ENCODE assay signal across 18 cellular contexts in the genomic region with DNA sequence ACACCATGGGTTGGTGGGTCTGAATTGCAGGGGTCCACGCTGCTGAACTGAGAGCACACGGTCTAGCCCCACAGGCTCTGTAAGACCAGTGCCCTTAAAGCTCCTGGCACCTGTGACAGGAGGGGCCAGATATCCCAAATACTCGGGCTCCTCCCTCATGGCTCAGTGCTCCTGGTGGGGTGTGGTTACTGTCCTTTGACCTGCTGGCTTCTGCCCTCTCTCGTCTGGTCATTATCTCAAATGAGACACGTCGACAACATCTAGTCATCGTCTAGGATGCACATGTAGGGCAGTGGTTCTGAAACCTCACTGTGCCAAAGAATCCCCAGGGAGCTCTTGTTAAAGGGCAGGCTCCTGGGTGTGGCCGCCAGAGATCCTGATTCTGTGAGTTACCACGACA.
DNase-seq lines count a peak whose midpoint lies in the region; TF ChIP-seq lines count a peak whose summit lies in the region.
"Had no signal": no experiment of that assay in that cellular context is flagged by ENCODE, and none has a peak within 500 bp of the region (broad histone marks: within the 10 kb centered on the region; RNA-seq: fewer than 3 reads in every experiment).

No MANE protein-coding gene starts in this region.

- H3K14ac ChIP-seq in H9 (ENCODE audit: insufficient read depth, low read length): no peak overlapping the region

- H3K18ac ChIP-seq in mesendoderm (ENCODE audit: low read length): no peak overlapping the region
- no peak overlapping the region for H3K18ac ChIP-seq in H9 (ENCODE audit: insufficient read length, low read depth, low read length)

- H3K4ac ChIP-seq in mesendoderm (ENCODE audit: low read depth, low read length) (no peak overlapping the region), H9 (ENCODE audit: low read depth, low read length) (no peak overlapping the region)

- H3K23ac ChIP-seq in mesendoderm (ENCODE audit: low read length) (peak overlapping the region; percentile 24), H9 (ENCODE audit: insufficient read length, low read depth, low read length) (no peak overlapping the region)

- no peak overlapping the region for H2BK15ac ChIP-seq in mesendoderm (replicated peaks; ENCODE audit: low read depth)
- no peak overlapping the region for H2BK15ac ChIP-seq in H9 (ENCODE audit: low read depth, low read length)

- no peaks in the 10 kb centered on the region for H3K9me3 ChIP-seq in H9 (ENCODE audit: control insufficient read depth, low read depth, low read length)
- no peaks in the 10 kb centered on the region for H3K9me3 ChIP-seq in esophagus squamous epithelium

- H3K79me2 ChIP-seq in mesendoderm (ENCODE audit: control insufficient read depth, insufficient read depth, low read length) (no peaks in the 10 kb centered on the region), H9 (ENCODE audit: insufficient read depth, low read length) (no peaks in the 10 kb centered on the region)

- H4K5ac ChIP-seq in mesendoderm (ENCODE audit: low read length) (no peak overlapping the region), H9 (ENCODE audit: insufficient read length, low read depth, low read length) (no peak overlapping the region)

- H3K4me1 Mint-ChIP-seq in H9: 0 out of 4 replicates have a peak, but pooled peaks cover 3% of the 10 kb centered on the region in 2 experiments
- H3K4me1 Mint-ChIP-seq: B cell had no signal

- DNase-seq in NCI-H2171 treated with DMSO at 0.1 percent for 48 hours (lab: John Stamatoyannopoulos, UW) (peak; percentile 28), NCI-H2171 (lab: John Stamatoyannopoulos, UW) (no peak), DMS153 treated with DMSO at 0.1 percent for 48 hours (lab: John Stamatoyannopoulos, UW; ENCODE audit: unreplicated experiment) (peak; percentile 64), SK-N-DZ (ENCODE audit: low spot score) (peak; percentile 21), mesendoderm (no peak), H9 (no peak), esophagus squamous epithelium (lab: John Stamatoyannopoulos, UW) (no peak), DMS114 treated with DMSO at 0.1 percent for 48 hours (lab: John Stamatoyannopoulos, UW; ENCODE audit: unreplicated experiment) (no peak)
- DNase-seq: CD4-positive, alpha-beta memory T cell; HCEC 1CT; KBM-7; MV-4-11; NCI-H82; PC-3; RPMI8226; SIG-M5; T-helper 1 cell had no signal

- H3K4me1 ChIP-seq in mesendoderm (ENCODE audit: control insufficient read depth, low read depth, low read length) (peaks cover 4% of the 10 kb centered on the region), H9 (ENCODE audit: insufficient read depth, low read length) (no peaks in the 10 kb centered on the region), esophagus squamous epithelium (no peaks in the 10 kb centered on the region)

- H4K8ac ChIP-seq in mesendoderm (ENCODE audit: low read depth, low read length): no peak overlapping the region
- H4K8ac ChIP-seq in H9 (replicated peaks; ENCODE audit: insufficient read length, low read depth, low read length): no peak overlapping the region

- H3K27me3 Mint-ChIP-seq in H9 (ENCODE audit: low read depth): no peaks in the 10 kb centered on the region; the same call in 1 of the 2 replicates

- no peak overlapping the region for H3T11ph ChIP-seq in H9 (ENCODE audit: low read length)

- H3K23me2 ChIP-seq in H9 (ENCODE audit: insufficient read length, low read depth, low read length, poor library complexity, severe bottlenecking): no peaks in the 10 kb centered on the region

- no CpG with 5 or more reads among the region's 9 CpGs for WGBS in mesendoderm (ENCODE audit: extremely low coverage, insufficient coverage, low lambda C conversion rate)
- WGBS in H9 (ENCODE audit: extremely low coverage, insufficient read length, low lambda C conversion rate): no CpG with 5 or more reads among the region's 9 CpGs
- WGBS in esophagus squamous epithelium, 2 donors: 89 to 93% methylated on average over 3 to 5 of the region's 9 CpGs

- intact Hi-C loops in esophagus squamous epithelium (cut with DNase I): no loop called here

- H3K27me3 ChIP-seq in mesendoderm (ENCODE audit: insufficient read depth, low read length, poor library complexity) (no peaks in the 10 kb centered on the region), H9 (ENCODE audit: insufficient read depth, low read length) (no peaks in the 10 kb centered on the region), esophagus squamous epithelium (no peaks in the 10 kb centered on the region)

- no peak overlapping the region for H3K56ac ChIP-seq in mesendoderm (ENCODE audit: low read length)
- H3K56ac ChIP-seq in H9 (ENCODE audit: insufficient read length, low read depth, low read length): no peak overlapping the region

- H3K36me3 Mint-ChIP-seq in H9 (ENCODE audit: insufficient read depth in 1 of 3, low read depth in 3 of 3): no peaks in the 10 kb centered on the region; a peak in 2 of 7 replicates
- H3K36me3 Mint-ChIP-seq: CD4-positive, alpha-beta memory T cell had no signal

- no peaks in the 10 kb centered on the region for H4K20me1 ChIP-seq in H9 (ENCODE audit: control insufficient read depth, insufficient read depth, insufficient read length)

- no peak overlapping the region for H2BK20ac ChIP-seq in H9 (ENCODE audit: low read depth, low read length, poor library complexity, severe bottlenecking)

- H2BK12ac ChIP-seq in H9 (ENCODE audit: insufficient read length, low read depth, low read length): no peak overlapping the region

- H2BK120ac ChIP-seq in mesendoderm (ENCODE audit: low read depth, low read length) (no peak overlapping the region), H9 (ENCODE audit: low read depth, low read length, poor library complexity, severe bottlenecking) (no peak overlapping the region)

- H3K9me3 Mint-ChIP-seq in H9: no peaks in the 10 kb centered on the region
- H3K9me3 Mint-ChIP-seq: CD4-positive, alpha-beta memory T cell had no signal

- H2AFZ ChIP-seq in H9 (ENCODE audit: low read length): no peak overlapping the region

- TF ChIP-seq POLR2A in esophagus squamous epithelium (IDR thresholded peaks at IDR 0.05): no peak

- H3K36me3 ChIP-seq in mesendoderm (ENCODE audit: control insufficient read depth, insufficient read depth, low read length) (no peaks in the 10 kb centered on the region), esophagus squamous epithelium (no peaks in the 10 kb centered on the region)

- H3K4me3 ChIP-seq in mesendoderm (ENCODE audit: low read length): no peak overlapping the region
- no peak overlapping the region for H3K4me3 ChIP-seq in esophagus squamous epithelium

- no peak overlapping the region for H3K4me2 ChIP-seq in mesendoderm (ENCODE audit: low read length)
- H3K4me2 ChIP-seq in H9 (ENCODE audit: insufficient read depth, insufficient read length, low read length): no peak overlapping the region

- no peak overlapping the region for H2AK5ac ChIP-seq in mesendoderm (ENCODE audit: low read length)
- no peak overlapping the region for H2AK5ac ChIP-seq in H9 (ENCODE audit: insufficient read length, low read length)

- TF ChIP-seq CTCF in H9 (conservative IDR thresholded peaks at IDR 0.05) (no peak), esophagus squamous epithelium (IDR thresholded peaks at IDR 0.05) (no peak)

- no peak overlapping the region for H3K4me3 Mint-ChIP-seq in H9
- H3K4me3 Mint-ChIP-seq: B cell; CD4-positive, alpha-beta memory T cell had no signal

- H3K79me1 ChIP-seq in mesendoderm (ENCODE audit: low read length): no peaks in the 10 kb centered on the region
- no peaks in the 10 kb centered on the region for H3K79me1 ChIP-seq in H9 (ENCODE audit: insufficient read depth, low read depth, low read length, poor library complexity, severe bottlenecking)

- H3K27ac Mint-ChIP-seq in H9: no peak overlapping the region

- H2BK5ac ChIP-seq in mesendoderm (ENCODE audit: low read length) (no peak overlapping the region), H9 (ENCODE audit: insufficient read length, low read length) (no peak overlapping the region)

- H3K9ac ChIP-seq in mesendoderm (ENCODE audit: low read length) (no peak overlapping the region), H9 (ENCODE audit: extremely low read depth, insufficient read length, low read length) (no peak overlapping the region)

- H3K27ac ChIP-seq in mesendoderm (ENCODE audit: low read depth, low read length) (no peak overlapping the region), H9 (ENCODE audit: insufficient read length, low read depth, low read length) (no peak overlapping the region), esophagus squamous epithelium (no peak overlapping the region)

- no peak overlapping the region for H4K91ac ChIP-seq in H9 (ENCODE audit: insufficient read length, low read depth, low read length)

Comparison
In these comparisons a context has a peak if more than half of its experiments do, and no peak if none do; other contexts are left out.
1. DNase-seq: peak in NCI-H2171 treated with DMSO at 0.1 percent for 48 hours (single experiment), DMS153 treated with DMSO at 0.1 percent for 48 hours (single experiment) and SK-N-DZ (single experiment); none in NCI-H2171 (single experiment), mesendoderm (single experiment), H9 (single experiment), esophagus squamous epithelium (single experiment) and DMS114 treated with DMSO at 0.1 percent for 48 hours (single experiment).